Comparison of ENCODE assay signal across 2 cellular contexts in genomic region chr15:95485367-95485766, GRCh38.
A peak's percentile ranks its signal among the peaks of the same experiment; 100 is the strongest.
TF ChIP-seq lines count a peak whose summit lies in the region.

No MANE protein-coding gene starts in this region.

TF ChIP-seq in HepG2, 621 proteins besides CTCF, POLR2A, EP300 and RAD21 (continued from another document):
- TF ChIP-seq ATF7 (IDR thresholded peaks at IDR 0.05) (peak; percentile 76), ATF7 (CRISPR knock-in tag; IDR thresholded peaks at IDR 0.05) (no peak)

TF ChIP-seq in K562, 482 proteins besides CTCF, POLR2A, EP300 and RAD21:
- TF ChIP-seq, protein P1, sequence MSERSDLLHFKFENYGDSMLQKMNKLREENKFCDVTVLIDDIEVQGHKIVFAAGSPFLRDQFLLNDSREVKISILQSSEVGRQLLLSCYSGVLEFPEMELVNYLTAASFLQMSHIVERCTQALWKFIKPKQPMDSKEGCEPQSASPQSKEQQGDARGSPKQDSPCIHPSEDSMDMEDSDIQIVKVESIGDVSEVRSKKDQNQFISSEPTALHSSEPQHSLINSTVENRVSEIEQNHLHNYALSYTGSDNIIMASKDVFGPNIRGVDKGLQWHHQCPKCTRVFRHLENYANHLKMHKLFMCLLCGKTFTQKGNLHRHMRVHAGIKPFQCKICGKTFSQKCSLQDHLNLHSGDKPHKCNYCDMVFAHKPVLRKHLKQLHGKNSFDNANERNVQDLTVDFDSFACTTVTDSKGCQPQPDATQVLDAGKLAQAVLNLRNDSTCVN (CRISPR knock-in tag; IDR thresholded peaks at IDR 0.05), result no peak
- TF ChIP-seq, protein P2, sequence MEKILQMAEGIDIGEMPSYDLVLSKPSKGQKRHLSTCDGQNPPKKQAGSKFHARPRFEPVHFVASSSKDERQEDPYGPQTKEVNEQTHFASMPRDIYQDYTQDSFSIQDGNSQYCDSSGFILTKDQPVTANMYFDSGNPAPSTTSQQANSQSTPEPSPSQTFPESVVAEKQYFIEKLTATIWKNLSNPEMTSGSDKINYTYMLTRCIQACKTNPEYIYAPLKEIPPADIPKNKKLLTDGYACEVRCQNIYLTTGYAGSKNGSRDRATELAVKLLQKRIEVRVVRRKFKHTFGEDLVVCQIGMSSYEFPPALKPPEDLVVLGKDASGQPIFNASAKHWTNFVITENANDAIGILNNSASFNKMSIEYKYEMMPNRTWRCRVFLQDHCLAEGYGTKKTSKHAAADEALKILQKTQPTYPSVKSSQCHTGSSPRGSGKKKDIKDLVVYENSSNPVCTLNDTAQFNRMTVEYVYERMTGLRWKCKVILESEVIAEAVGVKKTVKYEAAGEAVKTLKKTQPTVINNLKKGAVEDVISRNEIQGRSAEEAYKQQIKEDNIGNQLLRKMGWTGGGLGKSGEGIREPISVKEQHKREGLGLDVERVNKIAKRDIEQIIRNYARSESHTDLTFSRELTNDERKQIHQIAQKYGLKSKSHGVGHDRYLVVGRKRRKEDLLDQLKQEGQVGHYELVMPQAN (IDR thresholded peaks at IDR 0.05; ENCODE audit: borderline replicate concordance), result no peak
- no peak for TF ChIP-seq PRDM10 (IDR thresholded peaks at IDR 0.05; ENCODE audit: partially characterized antibody)
- no peak for TF ChIP-seq HMBOX1 (IDR thresholded peaks at IDR 0.05)
- TF ChIP-seq, protein P3, sequence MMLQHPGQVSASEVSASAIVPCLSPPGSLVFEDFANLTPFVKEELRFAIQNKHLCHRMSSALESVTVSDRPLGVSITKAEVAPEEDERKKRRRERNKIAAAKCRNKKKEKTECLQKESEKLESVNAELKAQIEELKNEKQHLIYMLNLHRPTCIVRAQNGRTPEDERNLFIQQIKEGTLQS (IDR thresholded peaks at IDR 0.05), result peak; percentile 31; the same call in 1 of the 2 replicates
- TF ChIP-seq, protein P3 (CRISPR knock-in tag; conservative IDR thresholded peaks at IDR 0.05), result no peak
- TF ChIP-seq MTF1 (CRISPR knock-in tag; IDR thresholded peaks at IDR 0.05; ENCODE audit: borderline replicate concordance), result no peak
- no peak for TF ChIP-seq ZNF780A (CRISPR knock-in tag; IDR thresholded peaks at IDR 0.05)
- no peak for TF ChIP-seq ZNF75A (CRISPR knock-in tag; IDR thresholded peaks at IDR 0.05)
